ENCODE assay signal across 8 cellular contexts in the genomic region with DNA sequence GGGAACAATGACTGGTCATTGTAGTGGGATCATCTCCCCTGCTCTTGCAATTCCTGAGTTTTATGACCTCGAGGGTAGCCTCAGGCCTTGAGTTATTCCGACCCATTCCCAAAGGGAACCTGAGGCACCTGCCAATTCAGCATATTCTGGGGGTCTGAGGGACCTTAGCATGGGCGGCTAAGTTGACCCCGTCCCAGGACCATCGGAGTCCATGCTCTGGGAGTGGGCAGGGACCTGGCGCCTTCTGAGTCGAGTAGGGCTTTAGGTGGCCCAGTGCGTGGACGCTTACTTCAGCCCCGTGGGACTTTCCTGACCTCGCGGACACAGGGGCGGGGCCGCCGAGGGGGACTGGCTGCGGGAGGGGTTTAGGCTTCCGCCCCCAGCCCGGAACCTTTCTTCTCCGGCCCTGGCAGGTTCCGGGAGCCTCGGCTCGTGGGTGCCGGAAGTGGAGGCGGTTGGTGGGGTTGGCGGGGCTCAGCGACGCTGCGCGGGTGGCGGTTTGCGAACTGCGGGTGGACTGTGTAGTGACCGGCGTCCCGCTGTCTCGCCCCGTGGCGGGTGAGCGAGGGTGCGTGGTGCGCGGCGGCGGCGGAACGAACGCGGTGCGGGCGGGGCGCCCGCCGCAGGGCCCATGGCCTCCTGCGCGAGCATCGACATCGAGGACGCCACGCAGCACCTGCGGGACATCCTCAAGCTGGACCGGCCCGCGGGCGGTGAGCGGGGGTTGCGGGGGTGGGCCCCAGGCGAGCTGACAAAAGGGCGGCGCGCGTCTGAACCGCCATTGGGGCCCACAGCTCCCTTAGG.
DNase-seq lines count a peak whose midpoint lies in the region; ATAC-seq lines count a peak whose summit lies in the region.

Gene EDC4 (plus strand): TSS at position 422 of the 804 bp plus-strand sequence. CDS start 210 bp downstream, at position 632.

- peak; percentile 13 for DNase-seq in DMS79 (lab: John Stamatoyannopoulos, UW)
- DNase-seq in DMS79 treated with DMSO at 0.1 percent for 48 hours (lab: John Stamatoyannopoulos, UW), result no peak
- DNase-seq in NCI-H2107 (lab: John Stamatoyannopoulos, UW), result peak; percentile 32
- peak; percentile 81 for DNase-seq in central memory CD4-positive, alpha-beta T cell
- peak; percentile 88 for DNase-seq in iris pigment epithelial cell (ENCODE audit: low read depth)
- DNase-seq in stimulated activated CD4-positive, alpha-beta T cell treated with anti-CD3 and anti-CD28 coated beads, Interleukin-12 subunit alpha, Interleukin-12 subunit beta, amount 100 ng/mL, for 24 hours (ENCODE audit: low read depth in 2 of 2), result peak; percentile 84

- ATAC-seq in HG02623 (IDR thresholded peaks at IDR 0.05; ENCODE audit: unreplicated experiment), result peak; percentile 58
- ATAC-seq in activated CD4-positive, CD25-positive, alpha-beta regulatory T cell treated with anti-CD3 and anti-CD28 coated beads, Interleukin-2, amount 50 U/mL, for 24 hours, result peak; percentile 92 to 94
